ENCODE assay signal across 33 cellular contexts in genomic region chr21:14657241-14658008, GRCh38.
"Had no signal": no experiment of that assay in that cellular context is flagged by ENCODE, and none has a peak within 500 bp of the region (broad histone marks: within the 10 kb centered on the region; RNA-seq: fewer than 3 reads in every experiment).

No MANE protein-coding gene starts in this region.

- H3K36me3 ChIP-seq: brain microvascular endothelial cell, MG63, WERI-Rb-1 had no signal

- H3K9me3 ChIP-seq: MG63 had no signal

- H3K4me3 ChIP-seq: MG63 had no signal

- H3K27me3 ChIP-seq: brain microvascular endothelial cell, MG63 had no signal

- H3K27ac ChIP-seq: brain microvascular endothelial cell, WERI-Rb-1 had no signal

- DNase-seq: activated CD4-positive, alpha-beta T cell treated with anti-CD3 and anti-CD28 coated beads for 1 hour; activated CD4-positive, alpha-beta T cell treated with anti-CD3 and anti-CD28 coated beads, Interleukin-2, amount 10 ng/mL, durations not matched to agents 24 days and 14 days; activated CD4-positive, alpha-beta T cell treated with anti-CD3 and anti-CD28 coated beads, Interleukin-2, amount 50 U/mL, for 48 hours; activated CD4-positive, CD25-positive, alpha-beta regulatory T cell; activated CD8-positive, alpha-beta memory T cell treated with anti-CD3 and anti-CD28 coated beads, Interleukin-2, amount 50 U/mL, for 4 hours; activated CD8-positive, alpha-beta T cell treated with anti-CD3 and anti-CD28 coated beads, Interleukin-2, amount 10 ng/mL, durations not matched to agents 7 days and 5 days; activated effector memory CD4-positive, alpha-beta T cell treated with anti-CD3 and anti-CD28 coated beads, Interleukin-2, amount 50 U/mL, for 16 hours; activated naive CD4-positive, alpha-beta T cell; activated naive CD4-positive, alpha-beta T cell treated with anti-CD3 and anti-CD28 coated beads, Interleukin-2, amount 50 U/mL, for 16 hours; activated naive CD8-positive, alpha-beta T cell treated with anti-CD3 and anti-CD28 coated beads for 36 hours; activated T-cell treated with anti-CD3 and anti-CD28 coated beads for 4 hours; activated T-cell treated with anti-CD3 and anti-CD28 coated beads, Interleukin-2, amount 50 U/mL, for 4 hours; amniotic stem cell; aorta; brain microvascular endothelial cell; central memory CD4-positive, alpha-beta T cell; Kasumi-1; KG1; MG63; NCI-H1092 treated with DMSO at 0.1 percent for 48 hours; NCI-H1417; NCI-H146; NCI-H187; NCI-H2029 treated with DMSO at 0.1 percent for 48 hours; NCI-H2107; NCI-H345; NCI-H510A; NCI-H69; NK-92 treated with Interleukin-12 subunit alpha and Interleukin-12 subunit beta, amount 100 ng/mL, for 24 hours; Right ventricle myocardium superior; SW 1271; T1000; WERI-Rb-1 had no signal

- ATAC-seq: activated CD8-positive, alpha-beta T cell treated with anti-CD3 and anti-CD28 coated beads, Interleukin-2, amount 10 ng/mL, durations not matched to agents 7 days and 5 days; activated T-cell treated with anti-CD3 and anti-CD28 coated beads, Interleukin-2, amount 50 U/mL, for 4 hours had no signal
